Comparison of ENCODE assay signal across 19 cellular contexts in genomic region chr15:58314593-58315216, GRCh38.
A peak's percentile ranks its signal among the peaks of the same experiment; 100 is the strongest.
DNase-seq lines count a peak whose midpoint lies in the region; ATAC-seq, FAIRE-seq and TF ChIP-seq lines count a peak whose summit lies in the region.
"Had no signal": no experiment of that assay in that cellular context is flagged by ENCODE, and none has a peak within 500 bp of the region (broad histone marks: within the 10 kb centered on the region; RNA-seq: fewer than 3 reads in every experiment).

No MANE protein-coding gene starts in this region.

- H3K27me3 ChIP-seq in keratinocyte (ENCODE audit: control insufficient read depth, extremely low read depth, insufficient read depth, low read length): no peaks in the 10 kb centered on the region
- H3K27me3 ChIP-seq: dorsolateral prefrontal cortex, neutrophil, right atrium auricular region, testis had no signal

- no peak overlapping the region for H3K4me2 ChIP-seq in keratinocyte (ENCODE audit: control insufficient read depth, extremely low read depth, insufficient read depth, low read depth, low read length)

- H3K36me3 Mint-ChIP-seq in activated CD8-positive, alpha-beta T cell treated with anti-CD3 and anti-CD28 coated beads for 36 hours (ENCODE audit: low read depth): no peaks in the 10 kb centered on the region
- H3K36me3 Mint-ChIP-seq in HFFc6 (ENCODE audit: low read depth): no peaks in the 10 kb centered on the region
- H3K36me3 Mint-ChIP-seq: WTC11 had no signal

- dilution Hi-C loops in keratinocyte (cut with MboI; ENCODE audit: extremely low pct_ligation_motif_present, low sequenced_read_pairs): no loop called here

- no peaks in the 10 kb centered on the region for H3K9me1 ChIP-seq in keratinocyte (ENCODE audit: control insufficient read depth, extremely low read depth, insufficient read depth, low read length)

- H3K4me1 Mint-ChIP-seq in activated CD8-positive, alpha-beta T cell treated with anti-CD3 and anti-CD28 coated beads for 36 hours (ENCODE audit: low read depth): peaks cover 24% of the 10 kb centered on the region
- no peaks in the 10 kb centered on the region for H3K4me1 Mint-ChIP-seq in HFFc6 (ENCODE audit: low read depth)

- H3K27me3 Mint-ChIP-seq in activated CD8-positive, alpha-beta T cell treated with anti-CD3 and anti-CD28 coated beads for 36 hours: no peaks in the 10 kb centered on the region
- H3K27me3 Mint-ChIP-seq in HFFc6 (ENCODE audit: insufficient read depth): peaks cover 8% of the 10 kb centered on the region

- no peak for TF ChIP-seq CTCF in activated CD8-positive, alpha-beta T cell treated with anti-CD3 and anti-CD28 coated beads for 36 hours (IDR thresholded peaks at IDR 0.05)
- TF ChIP-seq CTCF in keratinocyte (optimal IDR thresholded peaks at IDR 0.05 in 1 of 3, IDR thresholded peaks at IDR 0.05 in 1 of 3, conservative IDR thresholded peaks at IDR 0.05 in 1 of 3; ENCODE audit: extremely low read depth in 1 of 3, insufficient read depth in 2 of 3, low read length in 3 of 3) (no peak), HFFc6 (IDR thresholded peaks at IDR 0.05) (no peak)

- H3K4me3 Mint-ChIP-seq in activated CD8-positive, alpha-beta T cell treated with anti-CD3 and anti-CD28 coated beads for 36 hours: no peak overlapping the region
- H3K4me3 Mint-ChIP-seq in HFFc6: no peak overlapping the region
- H3K4me3 Mint-ChIP-seq: WTC11 had no signal

- intact Hi-C loops in activated CD8-positive, alpha-beta T cell treated with anti-CD3 and anti-CD28 coated beads for 36 hours (cut with micrococcal nuclease): no loop called here

- no peak for TF ChIP-seq POLR2A in GM12891 (IDR thresholded peaks at IDR 0.05; ENCODE audit: low read depth, low read length)

- no peak overlapping the region for H3K9ac ChIP-seq in keratinocyte (ENCODE audit: control insufficient read depth, extremely low read depth, insufficient read depth, low read length)

- FAIRE-seq in GM12891 (lab: Jason Lieb, UNC) (peak; percentile 45), keratinocyte (lab: Jason Lieb, UNC) (no peak)
- FAIRE-seq: G401.6 had no signal

- peak overlapping the region; percentile 90 for H3K27ac Mint-ChIP-seq in activated CD8-positive, alpha-beta T cell treated with anti-CD3 and anti-CD28 coated beads for 36 hours
- H3K27ac Mint-ChIP-seq in HFFc6: no peak overlapping the region
- H3K27ac Mint-ChIP-seq: WTC11 had no signal

- H3K4me1 ChIP-seq in keratinocyte (ENCODE audit: control insufficient read depth, extremely low read depth, insufficient read depth, low read length): no peaks in the 10 kb centered on the region
- H3K4me1 ChIP-seq: testis had no signal

- peak; percentile 15 for DNase-seq in DMS79 treated with DMSO at 0.1 percent for 48 hours (lab: John Stamatoyannopoulos, UW)
- no peak for DNase-seq in DMS79 (lab: John Stamatoyannopoulos, UW)
- DNase-seq in GM12891 (ENCODE audit: insufficient read length, low spot score): no peak
- DNase-seq in activated CD8-positive, alpha-beta T cell treated with anti-CD3 and anti-CD28 coated beads for 36 hours: no peak
- DNase-seq in keratinocyte (ENCODE audit: low read depth, low spot score): no peak
- no peak for DNase-seq in HFFc6
- no peak for DNase-seq in kidney tubule cell (ENCODE audit: low spot score)
- DNase-seq: dorsolateral prefrontal cortex, head of caudate nucleus, islet precursor cell, NCI-H187 treated with DMSO at 0.1 percent for 48 hours, NCI-H82, testis had no signal

- H4K20me1 ChIP-seq in keratinocyte (ENCODE audit: control insufficient read depth, extremely low read depth, insufficient read depth, low read length): no peaks in the 10 kb centered on the region

- CTCF ChIA-PET in activated CD8-positive, alpha-beta T cell treated with anti-CD3 and anti-CD28 coated beads for 36 hours (lab: Charles Lee): interaction anchor here (0.7 to 1.2 kb wide), 3 partner anchors 13 to 456 kb away, joined by 3 to 4 read pairs (median 3); no protein-coding TSS in a partner anchor

- H3K79me2 ChIP-seq in keratinocyte (ENCODE audit: control insufficient read depth, insufficient read depth, low read length): no peaks in the 10 kb centered on the region

- POLR2A ChIA-PET in activated CD8-positive, alpha-beta T cell treated with anti-CD3 and anti-CD28 coated beads for 36 hours (lab: Charles Lee): interaction anchor here (1.0 kb wide), 1 partner anchor 18 kb away, joined by 3 read pairs; no protein-coding TSS in a partner anchor

- no peaks in the 10 kb centered on the region for H3K36me3 ChIP-seq in keratinocyte (ENCODE audit: control insufficient read depth in 2 of 2, extremely low read depth in 1 of 2, insufficient read depth in 2 of 2, low read length in 2 of 2)
- H3K36me3 ChIP-seq: neutrophil, right atrium auricular region had no signal

- no peak overlapping the region for H3K27ac ChIP-seq in keratinocyte (ENCODE audit: control insufficient read depth, insufficient read depth, low read length)
- H3K27ac ChIP-seq: 22Rv1, dorsolateral prefrontal cortex, neutrophil, right atrium auricular region, testis had no signal

- peak overlapping the region; percentile 32 for H2AFZ ChIP-seq in keratinocyte (ENCODE audit: control insufficient read depth, low read length)

- H3K9me3 Mint-ChIP-seq in activated CD8-positive, alpha-beta T cell treated with anti-CD3 and anti-CD28 coated beads for 36 hours: peaks cover 1% of the 10 kb centered on the region
- no peaks in the 10 kb centered on the region for H3K9me3 Mint-ChIP-seq in HFFc6
- H3K9me3 Mint-ChIP-seq: WTC11 had no signal

- no peaks in the 10 kb centered on the region for H3K9me3 ChIP-seq in keratinocyte (ENCODE audit: control insufficient read depth, low read depth, low read length)
- H3K9me3 ChIP-seq: neutrophil, right atrium auricular region, testis had no signal

- peak; percentile 65 for ATAC-seq in activated CD8-positive, alpha-beta T cell treated with anti-CD3 and anti-CD28 coated beads for 36 hours
- no peak for ATAC-seq in HG03097 (IDR thresholded peaks at IDR 0.05; ENCODE audit: low FRiP score, unreplicated experiment)
- ATAC-seq: WTC11 had no signal

- no peak overlapping the region for H3K4me3 ChIP-seq in keratinocyte (ENCODE audit: control insufficient read depth in 2 of 3, extremely low read depth in 1 of 3, insufficient read depth in 2 of 3, low read depth in 1 of 3, low read length in 3 of 3)
- H3K4me3 ChIP-seq: dorsolateral prefrontal cortex, right atrium auricular region, testis had no signal

TF ChIP-seq in GM12891, 5 proteins besides CTCF, POLR2A, EP300 and RAD21:
- TF ChIP-seq POLR2AphosphoS5 (IDR thresholded peaks at IDR 0.05; ENCODE audit: low read depth, low read length): no peak
- no peak for TF ChIP-seq POU2F2 (IDR thresholded peaks at IDR 0.05; ENCODE audit: low read depth, low read length)
- TF ChIP-seq SPI1 (IDR thresholded peaks at IDR 0.05; ENCODE audit: low read depth, low read length): no peak
- no peak for TF ChIP-seq TAF1 (IDR thresholded peaks at IDR 0.05; ENCODE audit: low read depth, low read length)
- TF ChIP-seq PAX5 (IDR thresholded peaks at IDR 0.05; ENCODE audit: insufficient read depth, low read length, severe bottlenecking): no peak
